Comparison of ENCODE assay signal across 14 cellular contexts in genomic region chr13:78147905-78148304, GRCh38.
DNase-seq lines count a peak whose midpoint lies in the region; ATAC-seq and TF ChIP-seq lines count a peak whose summit lies in the region.
"Had no signal": no experiment of that assay in that cellular context is flagged by ENCODE, and none has a peak within 500 bp of the region (broad histone marks: within the 10 kb centered on the region; RNA-seq: fewer than 3 reads in every experiment).

No MANE protein-coding gene starts in this region.

- H3K4me1 ChIP-seq in foreskin keratinocyte (peaks cover 6% of the 10 kb centered on the region), upper lobe of right lung (no peaks in the 10 kb centered on the region), sigmoid colon (no peaks in the 10 kb centered on the region), osteoblast (ENCODE audit: insufficient read depth, low read length) (peaks cover 6% of the 10 kb centered on the region)
- H3K4me1 ChIP-seq: SJCRH30 had no signal

- H3K27ac ChIP-seq in foreskin keratinocyte: no peak overlapping the region
- no peak overlapping the region for H3K27ac ChIP-seq in upper lobe of right lung
- no peak overlapping the region for H3K27ac ChIP-seq in sigmoid colon
- H3K27ac ChIP-seq in osteoblast (ENCODE audit: low read depth, low read length): no peak overlapping the region
- H3K27ac ChIP-seq: SJCRH30 had no signal

- H3K27me3 ChIP-seq in foreskin keratinocyte (no peaks in the 10 kb centered on the region), upper lobe of right lung (no peaks in the 10 kb centered on the region), sigmoid colon (no peaks in the 10 kb centered on the region), osteoblast (ENCODE audit: insufficient read depth, low read length) (no peaks in the 10 kb centered on the region)
- H3K27me3 ChIP-seq: SJCRH30 had no signal

- no peak overlapping the region for H3K4me2 ChIP-seq in osteoblast (ENCODE audit: insufficient read depth, low read length)

- TF ChIP-seq CTCF in foreskin keratinocyte (conservative IDR thresholded peaks at IDR 0.05): no peak
- no peak for TF ChIP-seq CTCF in upper lobe of right lung (IDR thresholded peaks at IDR 0.05)
- no peak for TF ChIP-seq CTCF in sigmoid colon (IDR thresholded peaks at IDR 0.05)
- TF ChIP-seq CTCF in osteoblast (IDR thresholded peaks at IDR 0.05; ENCODE audit: extremely low read depth, low read depth, low read length): no peak

- H3K4me3 ChIP-seq in upper lobe of right lung: no peak overlapping the region
- H3K4me3 ChIP-seq in sigmoid colon: no peak overlapping the region
- H3K4me3 ChIP-seq in osteoblast (ENCODE audit: insufficient read depth, low read length): no peak overlapping the region
- H3K4me3 ChIP-seq: SJCRH30 had no signal

- no peak for TF ChIP-seq EP300 in sigmoid colon (IDR thresholded peaks at IDR 0.05)

- DNase-seq in HCEC 1CT (peak; percentile 90), amniotic epithelial cell (ENCODE audit: low read depth) (peak; percentile 57), foreskin keratinocyte (peak; percentile 49 to 74), upper lobe of right lung (no peak), sigmoid colon (no peak), osteoblast (ENCODE audit: insufficient read length, low spot score, missing footprints) (no peak)
- DNase-seq: activated naive CD4-positive, alpha-beta T cell treated with anti-CD3 and anti-CD28 coated beads, Interleukin-2, amount 50 U/mL, for 16 hours; CD8-positive, alpha-beta memory T cell; KG1; NCI-H187; SJCRH30 had no signal

- H2AFZ ChIP-seq in osteoblast (ENCODE audit: low read length): no peak overlapping the region

- TF ChIP-seq POLR2A in sigmoid colon (IDR thresholded peaks at IDR 0.05): no peak

- ATAC-seq in foreskin keratinocyte: peak; percentile 74
- ATAC-seq in upper lobe of right lung: peak; percentile 49
- ATAC-seq in GM21515 (IDR thresholded peaks at IDR 0.05; ENCODE audit: unreplicated experiment): no peak
- ATAC-seq: natural killer cell treated with Interleukin-12 subunit alpha and Interleukin-12 subunit beta and Interleukin-15 and Interleukin-18, amount 100 ng/mL, for 72 hours; sciatic nerve had no signal

- H4K20me1 ChIP-seq in osteoblast (ENCODE audit: insufficient read depth, low read length): no peaks in the 10 kb centered on the region

- H3K79me2 ChIP-seq in osteoblast (ENCODE audit: insufficient read depth, low read length): no peaks in the 10 kb centered on the region

- H3K36me3 ChIP-seq in upper lobe of right lung (no peaks in the 10 kb centered on the region), sigmoid colon (no peaks in the 10 kb centered on the region), osteoblast (ENCODE audit: insufficient read depth, low read length) (no peaks in the 10 kb centered on the region)
- H3K36me3 ChIP-seq: SJCRH30 had no signal

- no peaks in the 10 kb centered on the region for H3K9me3 ChIP-seq in upper lobe of right lung
- H3K9me3 ChIP-seq in sigmoid colon: no peaks in the 10 kb centered on the region
- H3K9me3 ChIP-seq in osteoblast (ENCODE audit: low read depth, low read length): no peaks in the 10 kb centered on the region

- intact Hi-C loops in upper lobe of right lung (cut with DNase I) (no loop called here), sigmoid colon (cut with DNase I) (no loop called here)

Comparison
In these comparisons a context has a peak if more than half of its experiments do, and no peak if none do; other contexts are left out.
1. DNase-seq: peak in HCEC 1CT (single experiment), amniotic epithelial cell (single experiment) and foreskin keratinocyte (2 of 2); none in upper lobe of right lung (single experiment), sigmoid colon (single experiment) and osteoblast (single experiment).